Comparison of ENCODE assay signal across 7 cellular contexts in the genomic region with DNA sequence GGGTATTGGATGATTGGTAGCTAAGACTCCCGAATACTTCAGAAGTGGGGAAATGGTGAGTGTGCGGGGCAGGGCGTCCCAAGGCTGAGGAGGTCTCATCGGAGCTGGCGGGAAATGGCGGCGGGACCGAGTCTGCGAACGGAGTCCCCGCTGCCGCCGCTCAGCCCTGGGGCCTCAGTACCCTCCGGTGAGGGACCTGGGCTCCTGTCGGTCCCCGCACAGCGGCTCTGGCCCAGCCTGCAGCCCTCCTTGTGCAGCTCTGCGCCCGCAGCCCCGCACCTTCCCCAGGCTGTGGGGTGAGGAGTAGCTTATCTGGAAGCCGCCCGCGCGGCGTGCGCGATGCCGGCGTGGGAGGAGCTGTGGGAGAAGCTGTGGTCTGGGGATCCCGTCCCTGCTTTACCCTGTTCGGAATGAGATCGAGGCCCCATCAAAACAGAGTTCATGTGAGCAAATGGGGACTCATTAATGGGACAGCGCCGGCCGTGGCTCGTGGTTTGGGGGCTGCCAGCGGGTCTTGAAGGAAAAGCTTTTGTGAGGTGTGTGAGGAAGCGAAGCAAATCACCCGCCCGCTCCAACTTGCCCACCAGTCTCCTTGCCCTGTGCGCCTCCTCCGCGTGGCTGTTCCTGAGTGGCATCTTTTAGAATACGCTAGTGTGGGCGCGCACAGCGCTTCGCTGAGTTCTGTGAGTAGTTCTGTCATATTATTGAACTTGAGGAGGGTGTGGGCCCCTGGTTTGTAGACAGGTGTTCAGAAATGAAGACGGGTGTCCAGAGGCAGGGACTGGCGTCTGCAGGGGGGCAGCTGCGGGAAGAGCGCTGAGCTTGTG. TPM values are rescaled to one million over a fixed set of nuclear protein-coding genes. Genes with fewer than 3 reads are reported as not detected.
DNase-seq lines count a peak whose midpoint lies in the region; ATAC-seq and TF ChIP-seq lines count a peak whose summit lies in the region.

No MANE protein-coding gene starts in this region.

- H4K20me1 ChIP-seq in SU-DHL-6 (ENCODE audit: low read depth, low read length), result no peaks in the 10 kb centered on the region

- H3K9ac ChIP-seq in SU-DHL-6 (ENCODE audit: low read length), result peak overlapping the region; percentile 85

- H3K27me3 ChIP-seq in SU-DHL-6 (ENCODE audit: low read length) (no peaks in the 10 kb centered on the region), brain microvascular endothelial cell (replicated peaks) (no peaks in the 10 kb centered on the region), kidney epithelial cell (ENCODE audit: control insufficient read depth, insufficient read depth, low read length) (no peaks in the 10 kb centered on the region)

- peaks cover 42% of the 10 kb centered on the region for H3K36me3 ChIP-seq in SU-DHL-6 (ENCODE audit: low read length)
- no peaks in the 10 kb centered on the region for H3K36me3 ChIP-seq in brain microvascular endothelial cell (replicated peaks)
- no peaks in the 10 kb centered on the region for H3K36me3 ChIP-seq in kidney epithelial cell (ENCODE audit: control insufficient read depth, insufficient read depth, low read length)

- no peak for TF ChIP-seq CTCF in SU-DHL-6 (IDR thresholded peaks at IDR 0.05; ENCODE audit: insufficient read depth, low read length, poor library complexity, severe bottlenecking)
- TF ChIP-seq CTCF in brain microvascular endothelial cell (IDR thresholded peaks at IDR 0.05; ENCODE audit: low read depth, low read length, missing control alignments), result no peak
- TF ChIP-seq CTCF in kidney epithelial cell (IDR thresholded peaks at IDR 0.05; ENCODE audit: insufficient read depth, low read length, poor library complexity, severe bottlenecking), result no peak

- H3K27ac ChIP-seq in SU-DHL-6 (ENCODE audit: low read depth, low read length), result peak overlapping the region; percentile 62
- peak overlapping the region; percentile 79 for H3K27ac ChIP-seq in brain microvascular endothelial cell

- H3K4me3 ChIP-seq in SU-DHL-6 (ENCODE audit: insufficient read depth, low read length, poor library complexity, severe bottlenecking), result peak overlapping the region; percentile 90
- peak overlapping the region; percentile 84 for H3K4me3 ChIP-seq in brain microvascular endothelial cell (ENCODE audit: low read depth, low read length)
- peak overlapping the region; percentile 70 for H3K4me3 ChIP-seq in kidney epithelial cell (ENCODE audit: low read depth, low read length)

- H3K79me2 ChIP-seq in SU-DHL-6 (ENCODE audit: insufficient read depth, low read length), result peaks cover 55% of the 10 kb centered on the region

- peak overlapping the region; percentile 53 for H3K4me2 ChIP-seq in SU-DHL-6 (ENCODE audit: low read depth, low read length, poor library complexity, severe bottlenecking)

- H3F3A ChIP-seq in SU-DHL-6 (ENCODE audit: insufficient read depth), result no peaks in the 10 kb centered on the region

- peak; percentile 14 for DNase-seq in brain microvascular endothelial cell
- DNase-seq in kidney epithelial cell (ENCODE audit: low read depth), result no peak
- peak; percentile 60 for DNase-seq in stimulated activated CD4-positive, alpha-beta T cell treated with anti-CD3 and anti-CD28 coated beads, Interleukin-2, amount 100 ng/mL, for 4 hours (ENCODE audit: low read depth)
- DNase-seq in DMS79 treated with DMSO at 0.1 percent for 48 hours (lab: John Stamatoyannopoulos, UW), result no peak

- H2AFZ ChIP-seq in SU-DHL-6 (ENCODE audit: low read depth, low read length, severe bottlenecking), result peak overlapping the region; percentile 15

- in situ Hi-C loops in brain microvascular endothelial cell (cut with HindIII; ENCODE audit: low pct_ligation_motif_present, low sequenced_read_pairs), result no loop called here

- peaks cover 22% of the 10 kb centered on the region for H3K9me3 ChIP-seq in SU-DHL-6 (ENCODE audit: insufficient read depth, low read length)

- H3K9me2 ChIP-seq in SU-DHL-6 (replicated peaks; ENCODE audit: insufficient read depth, low read length), result no peaks in the 10 kb centered on the region

- ATAC-seq in GM18861 (IDR thresholded peaks at IDR 0.05; ENCODE audit: unreplicated experiment) (peak; percentile 19), HG02885 (IDR thresholded peaks at IDR 0.05; ENCODE audit: poor library complexity, unreplicated experiment) (peak; percentile 31)

RNA-seq across cellular contexts. Expression of gene ZNF141, which starts 0.5 kb away (rescaled TPM):
- 8.4 and 10.6 TPM in 2 replicates for total RNA-seq in kidney epithelial cell

RNA-seq across cellular contexts. Expression of gene ZNF732, which starts 32.9 kb away (rescaled TPM):
- 0.79 and 1.2 TPM in 2 replicates for total RNA-seq in kidney epithelial cell

Comparison
In these comparisons a context has a peak if more than half of its experiments do, and no peak if none do; other contexts are left out.
1. DNase-seq: peak in brain microvascular endothelial cell (single experiment) and stimulated activated CD4-positive, alpha-beta T cell treated with anti-CD3 and anti-CD28 coated beads, Interleukin-2, amount 100 ng/mL, for 4 hours (single experiment); none in kidney epithelial cell (single experiment) and DMS79 treated with DMSO at 0.1 percent for 48 hours (single experiment).
2. Peak in every context shown above with its lines, with median percentiles within 50 percentile points of each other: H3K4me3 ChIP-seq.